ENCODE assay signal across 8 cellular contexts in genomic region chr1:85581138-85581801, GRCh38. TPM values are rescaled to one million over a fixed set of nuclear protein-coding genes. Genes with fewer than 3 reads are reported as not detected.
DNase-seq lines count a peak whose midpoint lies in the region; ATAC-seq and TF ChIP-seq lines count a peak whose summit lies in the region.

No MANE protein-coding gene starts in this region.

- DNase-seq in DMS53 (lab: John Stamatoyannopoulos, UW) = peak; percentile 93
- peak; percentile 68 for DNase-seq in GM23338 (ENCODE audit: low spot score)
- DNase-seq in NCI-H510A treated with DMSO at 0.1 percent for 48 hours (lab: John Stamatoyannopoulos, UW) = peak; percentile 69
- peak; percentile 63 to 77 (median 72) for DNase-seq in adrenal gland
- DNase-seq in left ventricle myocardium inferior = peak; percentile 72
- DNase-seq in retina = peak; percentile 89
- no peak for DNase-seq in activated gamma-delta T cell treated with Interleukin-2 at 50 U/mL for 16 hours
- no peak for DNase-seq in cerebellar nuclear complex (lab: John Stamatoyannopoulos, UW)

- peak; percentile 35 for ATAC-seq in GM23338

- H3K27ac ChIP-seq in GM23338 (ENCODE audit: low read depth) (peak overlapping the region; percentile 76), adrenal gland (peak overlapping the region in 4 of 5 donors; percentile 76 to 95 (median 88)), left ventricle myocardium inferior (replicated peaks) (peak overlapping the region; percentile 99)

- TF ChIP-seq CTCF in GM23338 (conservative IDR thresholded peaks at IDR 0.05; ENCODE audit: low read depth in 2 of 2) = peak; percentile 64 to 80
- TF ChIP-seq CTCF in adrenal gland (IDR thresholded peaks at IDR 0.05) = peak; percentile 57 to 84 (median 70)
- TF ChIP-seq CTCF in left ventricle myocardium inferior (IDR thresholded peaks at IDR 0.05; ENCODE audit: borderline replicate concordance) = peak; percentile 86

- H3K36me3 ChIP-seq in GM23338 (ENCODE audit: insufficient read depth) = peaks cover 21% of the 10 kb centered on the region
- H3K36me3 ChIP-seq in adrenal gland (replicated peaks in 1 of 2) = no peaks in the 10 kb centered on the region
- peaks cover 22% of the 10 kb centered on the region for H3K36me3 ChIP-seq in left ventricle myocardium inferior

- H3K27ac Mint-ChIP-seq in GM23338 = peak overlapping the region; percentile 99

- peaks cover 28% of the 10 kb centered on the region for H3K36me3 Mint-ChIP-seq in GM23338 (ENCODE audit: low read depth)

- H3K4me1 ChIP-seq in GM23338 (ENCODE audit: insufficient read depth) (peaks cover 47% of the 10 kb centered on the region), adrenal gland (replicated peaks in 1 of 2) (peaks cover 8 to 16% of the 10 kb centered on the region in 2 donors), left ventricle myocardium inferior (peaks cover 76% of the 10 kb centered on the region)

- peaks cover 27% of the 10 kb centered on the region for H3F3A ChIP-seq in GM23338 (replicated peaks; ENCODE audit: low read depth)

- peak; percentile 33 to 40 for TF ChIP-seq POLR2A in adrenal gland (IDR thresholded peaks at IDR 0.05)

- H3K4me3 ChIP-seq in GM23338 (peak overlapping the region; percentile 81), adrenal gland (peak overlapping the region; percentile 9 to 79 (median 55)), left ventricle myocardium inferior (peak overlapping the region; percentile 84)

- H3K9me3 Mint-ChIP-seq in GM23338 = peaks cover 8% of the 10 kb centered on the region; the same call in 2 of the 3 replicates

- H3K27me3 ChIP-seq in GM23338 (ENCODE audit: insufficient read depth) = peaks cover 28% of the 10 kb centered on the region
- no peaks in the 10 kb centered on the region for H3K27me3 ChIP-seq in adrenal gland
- H3K27me3 ChIP-seq in left ventricle myocardium inferior (ENCODE audit: low read depth) = no peaks in the 10 kb centered on the region

- peaks cover 53% of the 10 kb centered on the region for H3K27me3 Mint-ChIP-seq in GM23338 (ENCODE audit: insufficient read depth, low read depth, poor library complexity)

- H3K4me1 Mint-ChIP-seq in GM23338 = peaks cover 72% of the 10 kb centered on the region

- peaks cover 27% of the 10 kb centered on the region for H3K79me2 ChIP-seq in GM23338 (replicated peaks; ENCODE audit: insufficient read depth)

- intact Hi-C loops in adrenal gland (cut with DNase I) (loop anchor here in 1 of 2 donors (2.0 kb wide), 1 partner anchor 272 kb away; no protein-coding TSS in a partner anchor), left ventricle myocardium inferior (cut with micrococcal nuclease) (loop anchor here (10.0 kb wide), 1 partner anchor 276 kb away; no protein-coding TSS in a partner anchor)

- H3K4me2 ChIP-seq in GM23338 = peak overlapping the region; percentile 84

- H3K9me3 ChIP-seq in adrenal gland (replicated peaks in 1 of 3) = no peaks in the 10 kb centered on the region
- no peaks in the 10 kb centered on the region for H3K9me3 ChIP-seq in left ventricle myocardium inferior (replicated peaks)

- peak overlapping the region; percentile 89 for H3K4me3 Mint-ChIP-seq in GM23338

- no peaks in the 10 kb centered on the region for H4K20me1 ChIP-seq in GM23338 (replicated peaks; ENCODE audit: insufficient read depth)

- no peak overlapping the region for H2AFZ ChIP-seq in GM23338

- H3K9me2 ChIP-seq in GM23338 (ENCODE audit: insufficient read depth) = no peaks in the 10 kb centered on the region

- 2 to 7% (median 4%) methylated on average over 8 to 45 of the region's 45 CpGs for WGBS in adrenal gland, 4 donors

TF ChIP-seq in GM23338, 12 proteins besides CTCF, POLR2A, EP300 and RAD21:
- TF ChIP-seq POLR2AphosphoS5 (IDR thresholded peaks at IDR 0.05; ENCODE audit: low read depth) (peak; percentile 16), JUNB (IDR thresholded peaks at IDR 0.05; ENCODE audit: unreplicated experiment) (no peak)

RNA-seq across cellular contexts. Expression of gene CCN1, which starts 0.7 kb away (rescaled TPM):
- total RNA-seq in GM23338 (2014; rRNA removed; shearing (Covaris generic)) = 66.5 and 66.6 TPM in 2 replicates
- polyA plus RNA-seq in GM23338 (2016; fragmentation: Nextera tagmentation; extraction: Ambion mirVana) = 130 and 132 TPM in 2 replicates
- total RNA-seq in adrenal gland = 100 to 1,000 TPM in 2 of 8 donors, 10 to 100 TPM in 6; 17.1 to 152 (median 43.6) TPM
- polyA plus RNA-seq in adrenal gland = 100 to 1,000 TPM in 1 of 3 donors, 10 to 100 TPM in 2; 64.6 to 125 (median 90.4) TPM
- total RNA-seq in left ventricle myocardium inferior = 38.7 TPM

Comparison
In these comparisons a context has a peak if more than half of its experiments do, and no peak if none do; other contexts are left out.
1. DNase-seq: peak in DMS53 (single experiment), GM23338 (single experiment), NCI-H510A treated with DMSO at 0.1 percent for 48 hours (single experiment), adrenal gland (7 of 7), left ventricle myocardium inferior (single experiment) and retina (single experiment); none in activated gamma-delta T cell treated with Interleukin-2 at 50 U/mL for 16 hours (single experiment) and cerebellar nuclear complex (0 of 2).
2. Peak in every context shown above with its lines, with median percentiles within 50 percentile points of each other: H3K27ac ChIP-seq, H3K4me3 ChIP-seq and CTCF ChIP-seq.